Comparison of ENCODE assay signal across 8 cellular contexts in the genomic region with DNA sequence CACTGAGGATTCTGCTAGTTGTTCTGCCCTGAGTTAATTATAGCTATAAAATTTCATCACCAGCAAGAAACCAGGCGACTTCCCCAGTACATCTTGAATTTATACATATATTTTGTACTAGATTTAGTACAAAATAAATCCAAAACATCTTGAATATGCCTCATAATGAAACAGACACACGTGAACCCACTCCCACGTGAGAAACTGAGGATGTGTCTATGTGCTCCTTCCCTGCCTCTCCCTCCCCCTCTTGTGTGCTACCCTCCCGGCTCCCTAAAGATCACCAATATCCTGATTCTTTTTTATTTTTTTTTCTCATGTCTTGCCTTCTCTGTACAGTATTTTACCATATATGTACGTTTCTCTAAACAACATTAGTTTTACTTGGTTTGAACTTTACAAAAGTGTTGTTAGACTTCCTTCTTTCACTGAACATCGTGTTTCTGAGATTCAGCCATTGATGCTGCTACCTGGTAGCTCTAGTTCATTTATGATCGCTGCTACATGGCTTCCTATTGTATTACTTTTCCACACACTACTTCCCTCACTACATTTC. TPM values are rescaled to one million over a fixed set of nuclear protein-coding genes. Genes with fewer than 3 reads are reported as not detected.
DNase-seq lines count a peak whose midpoint lies in the region; ATAC-seq and TF ChIP-seq lines count a peak whose summit lies in the region.

No MANE protein-coding gene starts in this region.

- CTCF ChIA-PET in Caco-2 (lab: Charles Lee) = interaction anchor here (1.7 to 2.0 kb wide), 2 partner anchors 25 to 115 kb away, joined by 5 to 7 read pairs; no protein-coding TSS in a partner anchor

- no peaks in the 10 kb centered on the region for H3K27me3 Mint-ChIP-seq in Caco-2 (ENCODE audit: insufficient read depth, unreplicated experiment)
- H3K27me3 Mint-ChIP-seq in type B pancreatic cell = no peaks in the 10 kb centered on the region

- H3K4me3 Mint-ChIP-seq in Caco-2 (ENCODE audit: unreplicated experiment) (peak overlapping the region; percentile 91), type B pancreatic cell (peak overlapping the region; percentile 90)

- no peaks in the 10 kb centered on the region for H3K9me2 ChIP-seq in MM.1S (replicated peaks; ENCODE audit: insufficient read depth, low read length)

- H3K9me3 ChIP-seq in Caco-2 (no peaks in the 10 kb centered on the region), MM.1S (replicated peaks; ENCODE audit: insufficient read depth, low read length) (no peaks in the 10 kb centered on the region), ascending aorta (no peaks in the 10 kb centered on the region), mesodermal cell (ENCODE audit: control insufficient read depth, low read length) (no peaks in the 10 kb centered on the region)

- 72 to 73% methylated on average over 2 to 3 of the region's 7 CpGs for WGBS in mesodermal cell (ENCODE audit: insufficient coverage in 2 of 2), 2 experiments

- no peaks in the 10 kb centered on the region for H4K20me1 ChIP-seq in MM.1S (ENCODE audit: insufficient read depth, low read length)

- H3K36me3 Mint-ChIP-seq in Caco-2 (ENCODE audit: insufficient read depth, unreplicated experiment) = peaks cover 20% of the 10 kb centered on the region
- peaks cover 4% of the 10 kb centered on the region for H3K36me3 Mint-ChIP-seq in type B pancreatic cell

- ATAC-seq in GM19351 (IDR thresholded peaks at IDR 0.05; ENCODE audit: unreplicated experiment) = no peak

- H3K4me2 ChIP-seq in MM.1S (ENCODE audit: low read depth, low read length) = peak overlapping the region; percentile 80

- DNase-seq in Caco-2 (no peak), MM.1S (no peak), ascending aorta (ENCODE audit: low spot score in 2 of 2) (no peak), type B pancreatic cell (ENCODE audit: extremely low spot score, unreplicated experiment) (no peak), GM19240 (ENCODE audit: insufficient read length, low spot score) (no peak), DMS153 treated with DMSO at 0.1 percent for 48 hours (lab: John Stamatoyannopoulos, UW; ENCODE audit: unreplicated experiment) (no peak)

- H3K27ac Mint-ChIP-seq in Caco-2 (ENCODE audit: unreplicated experiment) (peak overlapping the region; percentile 81), type B pancreatic cell (peak overlapping the region; percentile 85)

- TF ChIP-seq CTCF in Caco-2 (IDR thresholded peaks at IDR 0.05; ENCODE audit: insufficient read depth in 1 of 2, low read depth in 1 of 2, low read length in 1 of 2, severe bottlenecking in 1 of 2, unreplicated experiment in 1 of 2) = no peak
- no peak for TF ChIP-seq CTCF in MM.1S (IDR thresholded peaks at IDR 0.05; ENCODE audit: low read length)
- TF ChIP-seq CTCF in ascending aorta (IDR thresholded peaks at IDR 0.05) = no peak
- TF ChIP-seq CTCF in type B pancreatic cell (conservative IDR thresholded peaks at IDR 0.05) = no peak

- H3K27ac ChIP-seq in MM.1S (ENCODE audit: low read length) (peak overlapping the region; percentile 58; the same call in 1 of the 2 replicates), ascending aorta (peak overlapping the region in 1 of 2 donors; percentile 62), mesodermal cell (ENCODE audit: low read depth, low read length, severe bottlenecking) (no peak overlapping the region)

- BruUV-seq in Caco-2 (replicated peaks; lab: Mats Ljungman, UMichigan) = no TSS peak

- H2AFZ ChIP-seq in MM.1S (ENCODE audit: low read length) = peak overlapping the region; percentile 98

- H3K27me3 ChIP-seq in Caco-2 (replicated peaks; ENCODE audit: control insufficient read depth, insufficient read depth, low read length) (no peaks in the 10 kb centered on the region), MM.1S (replicated peaks; ENCODE audit: insufficient read depth, low read length) (no peaks in the 10 kb centered on the region), ascending aorta (no peaks in the 10 kb centered on the region)

- intact Hi-C loops in Caco-2 (cut with micrococcal nuclease; ENCODE audit: unreplicated experiment) = loop anchor here (2.0 kb wide), 1 partner anchor 276 kb away; no protein-coding TSS in a partner anchor
- intact Hi-C loops in ascending aorta (cut with DNase I) = loop anchor here (2.0 to 5.0 kb wide), 2 partner anchors 56 to 1468 kb away; a partner anchor contains a TSS

- peak overlapping the region; percentile 74; the same call in 1 of the 2 replicates for H3K9ac ChIP-seq in MM.1S (ENCODE audit: low read length)

- no peaks in the 10 kb centered on the region for H3K36me3 ChIP-seq in Caco-2 (ENCODE audit: control insufficient read depth, insufficient read depth, low read length)
- no peaks in the 10 kb centered on the region for H3K36me3 ChIP-seq in MM.1S (replicated peaks; ENCODE audit: insufficient read depth, low read length)
- H3K36me3 ChIP-seq in ascending aorta = peaks cover 0 to 5% of the 10 kb centered on the region in 2 donors
- peaks cover 15% of the 10 kb centered on the region for H3K36me3 ChIP-seq in mesodermal cell (ENCODE audit: control insufficient read depth, insufficient read depth, low read length)

- H3K4me1 ChIP-seq in Caco-2 = no peaks in the 10 kb centered on the region
- peaks cover 20% of the 10 kb centered on the region; the same call in 1 of the 2 replicates for H3K4me1 ChIP-seq in MM.1S (ENCODE audit: low read length)
- peaks cover 12 to 26% of the 10 kb centered on the region in 2 donors for H3K4me1 ChIP-seq in ascending aorta
- H3K4me1 ChIP-seq in mesodermal cell (ENCODE audit: control insufficient read depth, insufficient read depth, low read length, poor library complexity, severe bottlenecking) = peaks cover 14% of the 10 kb centered on the region

- H3K9me3 Mint-ChIP-seq in Caco-2 (ENCODE audit: unreplicated experiment) = no peaks in the 10 kb centered on the region
- H3K9me3 Mint-ChIP-seq in type B pancreatic cell = no peaks in the 10 kb centered on the region

- H3K79me2 ChIP-seq in MM.1S (ENCODE audit: low read length) = peaks cover 37% of the 10 kb centered on the region

- POLR2A ChIA-PET in Caco-2 (lab: Charles Lee) = interaction anchor here (0.6 to 0.7 kb wide), 2 partner anchors 44 to 91 kb away, joined by 3 to 6 read pairs; no protein-coding TSS in a partner anchor

- H3K4me1 Mint-ChIP-seq in Caco-2 (ENCODE audit: low read depth, unreplicated experiment) (peaks cover 7% of the 10 kb centered on the region), type B pancreatic cell (ENCODE audit: unreplicated experiment) (peaks cover 41% of the 10 kb centered on the region)

- peak overlapping the region; percentile 54 for H3K4me3 ChIP-seq in Caco-2 (ENCODE audit: low read depth, low read length)
- H3K4me3 ChIP-seq in MM.1S (ENCODE audit: low read length) = peak overlapping the region; percentile 99
- peak overlapping the region; percentile 80 to 83 for H3K4me3 ChIP-seq in ascending aorta
- H3K4me3 ChIP-seq in mesodermal cell (ENCODE audit: extremely low read depth, insufficient read depth, low read length, poor library complexity, severe bottlenecking) = peak overlapping the region; percentile 92

- H3F3A ChIP-seq in MM.1S (ENCODE audit: insufficient read depth, low read length) = 0 out of 2 replicates have a peak, but pooled peaks cover 7% of the 10 kb centered on the region

RNA-seq across cellular contexts. Expression of a gene that starts 1.1 kb away (rescaled TPM):
- total RNA-seq in Caco-2 (2022) = 50.8 and 53.9 TPM in 2 replicates
- total RNA-seq in ascending aorta = 2.6 TPM
- polyA plus RNA-seq in mesodermal cell (2013, experiment 1 of 2) = 47.3 TPM
- polyA plus RNA-seq in mesodermal cell (2013, experiment 2 of 2) = 47.3 TPM
- total RNA-seq in type B pancreatic cell (ENCODE audit: low replicate concordance) = 63.8 and 65.7 TPM in 2 replicates

Comparison
In these comparisons a context has a peak if more than half of its experiments do, and no peak if none do; other contexts are left out.
1. RNA of a gene that starts 1.1 kb away (total RNA-seq): 63.8 to 65.7 TPM in type B pancreatic cell and 50.8 to 53.9 TPM in Caco-2; 2.6 TPM in ascending aorta (single experiment); every median in the first group is over 10 times any median in the second.
2. Peak in every context shown above with its lines, with median percentiles within 50 percentile points of each other: H3K4me3 ChIP-seq.